Comparison of ENCODE assay signal across 21 cellular contexts in genomic region chrX:44483965-44484606, GRCh38.
"Had no signal": no experiment of that assay in that cellular context is flagged by ENCODE, and none has a peak within 500 bp of the region (broad histone marks: within the 10 kb centered on the region; RNA-seq: fewer than 3 reads in every experiment).

No MANE protein-coding gene starts in this region.

- H3K4me1 ChIP-seq: left ventricle myocardium inferior, right atrium auricular region, tibial artery, uterus had no signal

- FAIRE-seq: colon, keratinocyte had no signal

- H2AFZ ChIP-seq: hepatocyte had no signal

- H3K4me2 ChIP-seq: hepatocyte had no signal

- H3K27me3 ChIP-seq: hepatocyte, neutrophil, right atrium auricular region, tibial artery, uterus had no signal

- H3K4me3 Mint-ChIP-seq: activated naive CD4-positive, alpha-beta T cell treated with anti-CD3 and anti-CD28 coated beads, Interleukin-2, amount 10 ng/mL, durations not matched to agents 7 days and 5 days; activated T-helper 17 cell treated with anti-CD3 and anti-CD28 coated beads, Interleukin-2, amount 50 U/mL, for 72 hours; naive thymus-derived CD8-positive, alpha-beta T cell had no signal

- H3K36me3 Mint-ChIP-seq: activated naive CD4-positive, alpha-beta T cell treated with anti-CD3 and anti-CD28 coated beads, Interleukin-2, amount 10 ng/mL, durations not matched to agents 7 days and 5 days; naive thymus-derived CD8-positive, alpha-beta T cell had no signal

- H3K9me3 Mint-ChIP-seq: activated naive CD4-positive, alpha-beta T cell treated with anti-CD3 and anti-CD28 coated beads, Interleukin-2, amount 10 ng/mL, durations not matched to agents 7 days and 5 days; activated T-helper 17 cell treated with anti-CD3 and anti-CD28 coated beads, Interleukin-2, amount 50 U/mL, for 72 hours; naive thymus-derived CD8-positive, alpha-beta T cell had no signal

- H3K79me2 ChIP-seq: hepatocyte had no signal

- ATAC-seq: activated CD4-positive, CD25-positive, alpha-beta regulatory T cell treated with anti-CD3 and anti-CD28 coated beads, Interleukin-2, amount 50 U/mL, for 24 hours; activated T-helper 17 cell treated with anti-CD3 and anti-CD28 coated beads, Interleukin-2, amount 50 U/mL, for 72 hours; esophagus mucosa; naive thymus-derived CD8-positive, alpha-beta T cell had no signal

- H3K27ac ChIP-seq: hepatocyte, left ventricle myocardium inferior, neutrophil, right atrium auricular region, skin epidermis, tibial artery, uterus had no signal

- H3K27me3 Mint-ChIP-seq: activated naive CD4-positive, alpha-beta T cell treated with anti-CD3 and anti-CD28 coated beads, Interleukin-2, amount 10 ng/mL, durations not matched to agents 7 days and 5 days; activated T-helper 17 cell treated with anti-CD3 and anti-CD28 coated beads, Interleukin-2, amount 50 U/mL, for 72 hours; naive thymus-derived CD8-positive, alpha-beta T cell had no signal

- H3K36me3 ChIP-seq: left ventricle myocardium inferior, neutrophil, right atrium auricular region, tibial artery, uterus had no signal

- H3K9me3 ChIP-seq: left ventricle myocardium inferior, neutrophil, tibial artery, uterus had no signal

- H3K4me1 Mint-ChIP-seq: activated naive CD4-positive, alpha-beta T cell treated with anti-CD3 and anti-CD28 coated beads, Interleukin-2, amount 10 ng/mL, durations not matched to agents 7 days and 5 days; activated T-helper 17 cell treated with anti-CD3 and anti-CD28 coated beads, Interleukin-2, amount 50 U/mL, for 72 hours had no signal

- H3K4me3 ChIP-seq: hepatocyte, left ventricle myocardium inferior, right atrium auricular region, skin epidermis, tibial artery, uterus had no signal

- H3K27ac Mint-ChIP-seq: activated naive CD4-positive, alpha-beta T cell treated with anti-CD3 and anti-CD28 coated beads, Interleukin-2, amount 10 ng/mL, durations not matched to agents 7 days and 5 days; activated T-helper 17 cell treated with anti-CD3 and anti-CD28 coated beads, Interleukin-2, amount 50 U/mL, for 72 hours; naive thymus-derived CD8-positive, alpha-beta T cell had no signal

- DNase-seq: activated CD4-positive, alpha-beta T cell treated with anti-CD3 and anti-CD28 coated beads, Interleukin-2, amount 50 U/mL, for 1 hour; activated naive CD4-positive, alpha-beta T cell treated with anti-CD3 and anti-CD28 coated beads, Interleukin-2, amount 10 ng/mL, durations not matched to agents 7 days and 5 days; activated T-cell treated with anti-CD3 and anti-CD28 coated beads for 4 hours; left ventricle myocardium inferior; mesenchymal stem cell; naive thymus-derived CD8-positive, alpha-beta T cell; posterior cingulate gyrus; stimulated activated CD4-positive, alpha-beta T cell treated with anti-CD3 and anti-CD28 coated beads, Interleukin-4, amount 100 ng/mL, for 24 hours; stimulated activated naive CD4-positive, alpha-beta T cell; T-helper 2 cell; tibial artery; uterus had no signal
